In genomic region chr11:2779499-2779980, GRCh38 we compare ENCODE assay signal across 15 cellular contexts.
A peak's percentile ranks its signal among the peaks of the same experiment; 100 is the strongest.
DNase-seq lines count a peak whose midpoint lies in the region; ATAC-seq, FAIRE-seq and TF ChIP-seq lines count a peak whose summit lies in the region.
"Had no signal": no experiment of that assay in that cellular context is flagged by ENCODE, and none has a peak within 500 bp of the region (broad histone marks: within the 10 kb centered on the region; RNA-seq: fewer than 3 reads in every experiment).

No MANE protein-coding gene starts in this region.

- no peak overlapping the region for H3K4me3 ChIP-seq in pancreas
- H3K4me3 ChIP-seq: MG63, skin epidermis had no signal

- H3K36me3 Mint-ChIP-seq in endothelial cell (ENCODE audit: low read depth, unreplicated experiment), result peaks cover 8% of the 10 kb centered on the region

- H3K4me1 ChIP-seq in pancreas, result peaks cover 35 to 36% (median 35%) of the 10 kb centered on the region in 3 donors

- intact Hi-C loops in pancreas (cut with DNase I), result no loop called here

- ATAC-seq in pancreas (no peak), HG03139 (IDR thresholded peaks at IDR 0.05; ENCODE audit: unreplicated experiment) (no peak), GM19397 (IDR thresholded peaks at IDR 0.05; ENCODE audit: unreplicated experiment) (no peak)
- ATAC-seq: activated CD8-positive, alpha-beta T cell treated with anti-CD3 and anti-CD28 coated beads for 36 hours; CD8-positive, alpha-beta T cell had no signal

- no peaks in the 10 kb centered on the region for H3K9me3 ChIP-seq in pancreas
- H3K9me3 ChIP-seq: MG63 had no signal

- 52 to 70% methylated on average over 10 to 11 of the region's 11 CpGs for WGBS in pancreas, 2 donors

- no peak overlapping the region for H3K27ac Mint-ChIP-seq in endothelial cell (ENCODE audit: unreplicated experiment)
- H3K27ac Mint-ChIP-seq: activated CD8-positive, alpha-beta T cell treated with anti-CD3 and anti-CD28 coated beads for 36 hours; CD8-positive, alpha-beta T cell; T-cell had no signal

- H3K9me3 Mint-ChIP-seq in endothelial cell (ENCODE audit: unreplicated experiment), result no peaks in the 10 kb centered on the region
- H3K9me3 Mint-ChIP-seq: activated CD8-positive, alpha-beta T cell treated with anti-CD3 and anti-CD28 coated beads for 36 hours; CD8-positive, alpha-beta T cell; T-cell had no signal

- peak; percentile 11 for DNase-seq in KBM-7
- peak; percentile 1 for DNase-seq in endothelial cell (ENCODE audit: low spot score)
- DNase-seq in pancreas, result no peak
- no peak for DNase-seq in hippocampal formation (lab: John Stamatoyannopoulos, UW)
- no peak for DNase-seq in cerebellum (ENCODE audit: low spot score)
- DNase-seq: activated CD8-positive, alpha-beta T cell treated with anti-CD3 and anti-CD28 coated beads for 36 hours; HCEC 1CT; MG63 had no signal

- H3K36me3 ChIP-seq in pancreas, result no peaks in the 10 kb centered on the region
- H3K36me3 ChIP-seq: MG63 had no signal

- H3K27me3 ChIP-seq in pancreas, result no peaks in the 10 kb centered on the region

- in situ Hi-C loops in KBM-7 (cut with MboI; ENCODE audit: low pct_unique_long_range_greater_than_20kb, low sequenced_read_pairs), result no loop called here

- no peaks in the 10 kb centered on the region for H3K27me3 Mint-ChIP-seq in endothelial cell (ENCODE audit: unreplicated experiment)
- H3K27me3 Mint-ChIP-seq: activated CD8-positive, alpha-beta T cell treated with anti-CD3 and anti-CD28 coated beads for 36 hours; T-cell had no signal

- no peak for TF ChIP-seq CTCF in 22Rv1 (IDR thresholded peaks at IDR 0.05)
- no peak for TF ChIP-seq CTCF in endothelial cell (IDR thresholded peaks at IDR 0.05; ENCODE audit: unreplicated experiment)
- TF ChIP-seq CTCF in pancreas (IDR thresholded peaks at IDR 0.05), result no peak

- no peak for FAIRE-seq in pancreas (lab: Jason Lieb, UNC)
- FAIRE-seq: astrocyte had no signal

- H3K27ac ChIP-seq in 22Rv1 (peak overlapping the region; percentile 53), pancreas (peak overlapping the region; percentile 77 to 84 (median 80))

- H3K4me1 Mint-ChIP-seq in endothelial cell (ENCODE audit: unreplicated experiment), result no peaks in the 10 kb centered on the region

- no peak overlapping the region for H3K4me3 Mint-ChIP-seq in endothelial cell (ENCODE audit: unreplicated experiment)
- H3K4me3 Mint-ChIP-seq: activated CD8-positive, alpha-beta T cell treated with anti-CD3 and anti-CD28 coated beads for 36 hours; CD8-positive, alpha-beta T cell; T-cell had no signal

Comparison
In these comparisons a context has a peak if more than half of its experiments do, and no peak if none do; other contexts are left out.
1. DNase-seq: peak in KBM-7 (single experiment) and endothelial cell (single experiment); none in pancreas (0 of 6), hippocampal formation (0 of 2) and cerebellum (single experiment).